27 cellular contexts compared by ENCODE assay signal in genomic region chr4:1571165-1571908, GRCh38.
DNase-seq lines count a peak whose midpoint lies in the region; ATAC-seq, FAIRE-seq and TF ChIP-seq lines count a peak whose summit lies in the region.
"Had no signal": no experiment of that assay in that cellular context is flagged by ENCODE, and none has a peak within 500 bp of the region (broad histone marks: within the 10 kb centered on the region; RNA-seq: fewer than 3 reads in every experiment).

No MANE protein-coding gene starts in this region.

- H3K56ac ChIP-seq in H1 (replicated peaks; ENCODE audit: insufficient read length, low read depth, low read length) (no peak overlapping the region), mesendoderm (ENCODE audit: low read length) (peak overlapping the region; percentile 34)

- peaks cover 2 to 34% (median 24%) of the 10 kb centered on the region in 4 experiments for H3K4me1 ChIP-seq in H1 (replicated peaks in 1 of 4; ENCODE audit: control insufficient read depth in 3 of 4, insufficient read depth in 4 of 4, low read length in 3 of 4)
- peaks cover 2% of the 10 kb centered on the region for H3K4me1 ChIP-seq in mesendoderm (ENCODE audit: control insufficient read depth, low read depth, low read length)
- peaks cover 0 to 30% (median 3%) of the 10 kb centered on the region in 6 donors for H3K4me1 ChIP-seq in spleen
- peaks cover 4% of the 10 kb centered on the region; the same call in 1 of the 2 replicates for H3K4me1 ChIP-seq in Karpas-422 (ENCODE audit: low read length)
- H3K4me1 ChIP-seq: gastrocnemius medialis had no signal

- no peak for ATAC-seq in Right ventricle myocardium superior (ENCODE audit: poor library complexity)
- ATAC-seq: activated T-cell treated with anti-CD3 and anti-CD28 coated beads, Interleukin-2, amount 50 U/mL, for 72 hours; gastrocnemius medialis; stimulated activated naive CD8-positive, alpha-beta T cell treated with anti-CD3 and anti-CD28 coated beads, Interleukin-15, Interleukin-2, amounts not matched to agents 100 U/mL and 50 U/mL, for 24 hours had no signal

- H3K9ac ChIP-seq in H1 (replicated peaks in 1 of 4; ENCODE audit: extremely low read depth in 1 of 4, low read depth in 3 of 4, low read length in 3 of 4) (no peak overlapping the region; a peak in 1 of 7 replicates), mesendoderm (ENCODE audit: low read length) (no peak overlapping the region), Karpas-422 (ENCODE audit: low read length) (no peak overlapping the region)

- TF ChIP-seq POLR2A in H1 (IDR thresholded peaks at IDR 0.05; ENCODE audit: control extremely low read depth in 1 of 2, low read depth in 2 of 2, low read length in 2 of 2) (no peak), spleen (IDR thresholded peaks at IDR 0.05) (no peak)

- peak; percentile 32 for DNase-seq in Right ventricle myocardium superior
- DNase-seq in cardiac septum (ENCODE audit: low spot score) = no peak
- DNase-seq in H1 (ENCODE audit: low read depth in 1 of 2, low spot score in 2 of 2) = no peak
- no peak for DNase-seq in mesendoderm
- DNase-seq in spleen = peak; percentile 69
- no peak for DNase-seq in NCI-H128 (lab: John Stamatoyannopoulos, UW; ENCODE audit: unreplicated experiment)
- DNase-seq in globus pallidus (ENCODE audit: low spot score) = no peak
- no peak for DNase-seq in Karpas-422
- DNase-seq: 8988T; activated CD4-positive, alpha-beta memory T cell treated with anti-CD3 and anti-CD28 coated beads for 36 hours; activated CD4-positive, alpha-beta T cell treated with anti-CD3 and anti-CD28 coated beads for 1 hour; activated T-cell treated with anti-CD3 and anti-CD28 coated beads, Interleukin-2, amount 50 U/mL, for 72 hours; C1 segment of cervical spinal cord; COR-L47; DMS53; gastrocnemius medialis; hippocampal formation; KBM-7; naive B cell; NCI-H1092 treated with DMSO at 0.1 percent for 48 hours; NCI-H187 treated with DMSO at 0.1 percent for 48 hours; NCI-H2171 treated with DMSO at 0.1 percent for 48 hours; NCI-H510A; stimulated activated CD4-positive, alpha-beta T cell treated with anti-CD3 and anti-CD28 coated beads, Interleukin-1b, Interleukin-23, amount 100 ng/mL, for 48 hours; stimulated activated naive CD8-positive, alpha-beta T cell treated with anti-CD3 and anti-CD28 coated beads, Interleukin-15, Interleukin-2, amounts not matched to agents 100 U/mL and 50 U/mL, for 24 hours had no signal

- H3K4ac ChIP-seq in H1 (replicated peaks; ENCODE audit: insufficient read length, low read depth, low read length) = peak overlapping the region; percentile 15
- H3K4ac ChIP-seq in mesendoderm (ENCODE audit: low read depth, low read length) = no peak overlapping the region

- FAIRE-seq in H1 (lab: Jason Lieb, UNC) = no peak
- FAIRE-seq: endothelial cell of umbilical vein had no signal

- peaks cover 2% of the 10 kb centered on the region; the same call in 1 of the 2 replicates for H3K79me1 ChIP-seq in H1 (ENCODE audit: low read depth, low read length)
- H3K79me1 ChIP-seq in mesendoderm (ENCODE audit: low read length) = no peaks in the 10 kb centered on the region

- H2BK15ac ChIP-seq in H1 (ENCODE audit: low read length) (peak overlapping the region; percentile 61; the same call in 1 of the 2 replicates), mesendoderm (replicated peaks; ENCODE audit: low read depth) (no peak overlapping the region)

- WGBS in H1 (ENCODE audit: extremely low coverage in 1 of 2, insufficient coverage in 1 of 2, insufficient read length in 1 of 2, insufficient replicate concordance in 2 of 2, low coverage in 1 of 2, low lambda C conversion rate in 2 of 2, missing lambda C conversion rate in 1 of 2), 2 experiments = 76% methylated on average over 21 of the region's 21 CpGs; no CpG with 5 or more reads in 1 of the 2 experiments
- no CpG with 5 or more reads among the region's 21 CpGs for WGBS in mesendoderm (ENCODE audit: extremely low coverage, insufficient coverage, low lambda C conversion rate)
- 76 to 84% (median 78%) methylated on average over 17 to 21 of the region's 21 CpGs for WGBS in spleen, 5 donors

- TF ChIP-seq CTCF in H1 (IDR thresholded peaks at IDR 0.05; ENCODE audit: control extremely low read depth in 1 of 3, insufficient read depth in 1 of 3, low read depth in 1 of 3, low read length in 3 of 3) (no peak), spleen (IDR thresholded peaks at IDR 0.05 in 8 of 11, conservative IDR thresholded peaks at IDR 0.05 in 3 of 11) (no peak)

- POLR2A ChIA-PET in H1 (lab: Charles Lee; ENCODE audit: partially characterized antibody) = interaction anchor here (1.2 to 1.8 kb wide), 2 partner anchors 9 to 122 kb away, joined by 3 to 5 read pairs; no protein-coding TSS in a partner anchor

- no peak overlapping the region for H2AFZ ChIP-seq in H1 (ENCODE audit: low read length)
- no peak overlapping the region for H2AFZ ChIP-seq in Karpas-422 (ENCODE audit: low read length)

- H2BK12ac ChIP-seq in H1 (ENCODE audit: low read depth, low read length) = peak overlapping the region; percentile 96; the same call in 1 of the 2 replicates

- H3K4me3 ChIP-seq in H1 (ENCODE audit: extremely low read depth in 1 of 4, insufficient read depth in 2 of 4, low read depth in 3 of 4, low read length in 4 of 4) (no peak overlapping the region), mesendoderm (ENCODE audit: low read length) (no peak overlapping the region), spleen (no peak overlapping the region), Karpas-422 (ENCODE audit: low read length) (no peak overlapping the region)
- H3K4me3 ChIP-seq: gastrocnemius medialis, smooth muscle cell had no signal

- peak overlapping the region; percentile 54 for H4K91ac ChIP-seq in H1 (replicated peaks; ENCODE audit: insufficient read length, low read length)

- peak overlapping the region; percentile 65; the same call in 1 of the 2 replicates for H2AK5ac ChIP-seq in H1 (ENCODE audit: low read depth, low read length)
- H2AK5ac ChIP-seq in mesendoderm (ENCODE audit: low read length) = no peak overlapping the region

- TF ChIP-seq EP300 in H1 (IDR thresholded peaks at IDR 0.05; ENCODE audit: borderline replicate concordance in 1 of 2, low read depth in 2 of 2, low read length in 2 of 2) = no peak

- H3K23ac ChIP-seq in H1 (ENCODE audit: insufficient read length) (no peak overlapping the region), mesendoderm (ENCODE audit: low read length) (no peak overlapping the region)

- peaks cover 0 to 4% of the 10 kb centered on the region in 2 experiments for H4K20me1 ChIP-seq in H1 (replicated peaks in 1 of 2; ENCODE audit: control insufficient read depth in 1 of 2, insufficient read depth in 2 of 2, low read length in 2 of 2)
- no peaks in the 10 kb centered on the region for H4K20me1 ChIP-seq in Karpas-422 (ENCODE audit: insufficient read depth, low read depth, low read length)

- H3K36me3 ChIP-seq in H1 (ENCODE audit: control insufficient read depth in 2 of 4, insufficient read depth in 4 of 4, low read length in 3 of 4) (no peaks in the 10 kb centered on the region), mesendoderm (ENCODE audit: control insufficient read depth, insufficient read depth, low read length) (no peaks in the 10 kb centered on the region), spleen (no peaks in the 10 kb centered on the region), Karpas-422 (ENCODE audit: insufficient read depth, low read length) (no peaks in the 10 kb centered on the region)
- H3K36me3 ChIP-seq: gastrocnemius medialis had no signal

- H3K79me2 ChIP-seq in H1 (ENCODE audit: control insufficient read depth in 1 of 2, insufficient read depth in 2 of 2, low read length in 2 of 2) (no peaks in the 10 kb centered on the region), mesendoderm (ENCODE audit: control insufficient read depth, insufficient read depth, low read length) (no peaks in the 10 kb centered on the region), Karpas-422 (ENCODE audit: low read length) (no peaks in the 10 kb centered on the region)

- no peak for TF ChIP-seq RAD21 in H1 (IDR thresholded peaks at IDR 0.05 in 1 of 2, conservative IDR thresholded peaks at IDR 0.05 in 1 of 2; ENCODE audit: low read depth in 2 of 2, low read length in 2 of 2)

- H4K8ac ChIP-seq in H1 (ENCODE audit: extremely low read depth, insufficient read depth, low read length) (peak overlapping the region; percentile 58; the same call in 1 of the 2 replicates), mesendoderm (ENCODE audit: low read depth, low read length) (no peak overlapping the region)

- H3K27ac ChIP-seq in H1 (ENCODE audit: low read depth, low read length) (no peak overlapping the region), mesendoderm (ENCODE audit: low read depth, low read length) (no peak overlapping the region), spleen (no peak overlapping the region), Karpas-422 (ENCODE audit: low read length) (no peak overlapping the region)
- H3K27ac ChIP-seq: gastrocnemius medialis had no signal

- H3K4me2 ChIP-seq in H1 (ENCODE audit: insufficient read depth in 1 of 2, low read depth in 2 of 2, low read length in 2 of 2) = peak overlapping the region; percentile 46 to 67; a peak in 3 of 4 replicates
- H3K4me2 ChIP-seq in mesendoderm (ENCODE audit: low read length) = no peak overlapping the region
- no peak overlapping the region for H3K4me2 ChIP-seq in Karpas-422 (ENCODE audit: low read depth, low read length, poor library complexity, severe bottlenecking)
- H3K4me2 ChIP-seq: smooth muscle cell had no signal

- peaks cover 10% of the 10 kb centered on the region; the same call in 1 of the 2 replicates for H3K23me2 ChIP-seq in H1 (ENCODE audit: low read depth, low read length)

- H3K27me3 ChIP-seq in H1 (replicated peaks in 1 of 4; ENCODE audit: control insufficient read depth in 3 of 4, extremely low read depth in 1 of 4, insufficient read depth in 3 of 4, low read length in 3 of 4) (no peaks in the 10 kb centered on the region; a peak in 1 of 7 replicates), mesendoderm (ENCODE audit: insufficient read depth, low read length, poor library complexity) (no peaks in the 10 kb centered on the region), spleen (replicated peaks in 1 of 7) (peaks cover 0 to 40% (median 25%) of the 10 kb centered on the region in 7 donors), Karpas-422 (ENCODE audit: low read length) (no peaks in the 10 kb centered on the region)

- H3K18ac ChIP-seq in H1 (ENCODE audit: extremely low read depth, low read length) = no peak overlapping the region
- no peak overlapping the region for H3K18ac ChIP-seq in mesendoderm (ENCODE audit: low read length)

- no peaks in the 10 kb centered on the region for H3K9me2 ChIP-seq in Karpas-422 (replicated peaks; ENCODE audit: insufficient read depth, low read length)

- H3K9me3 ChIP-seq in H1 (ENCODE audit: insufficient read depth in 2 of 2, low read depth in 1 of 2, low read length in 1 of 2) = no peaks in the 10 kb centered on the region
- no peaks in the 10 kb centered on the region for H3K9me3 ChIP-seq in spleen
- no peaks in the 10 kb centered on the region for H3K9me3 ChIP-seq in Karpas-422 (ENCODE audit: low read length)
- H3K9me3 ChIP-seq: gastrocnemius medialis had no signal

- peak overlapping the region; percentile 72; the same call in 1 of the 2 replicates for H2BK20ac ChIP-seq in H1 (ENCODE audit: low read length)

- peak overlapping the region; percentile 32; the same call in 1 of the 2 replicates for H2BK5ac ChIP-seq in H1 (ENCODE audit: low read depth, low read length)
- no peak overlapping the region for H2BK5ac ChIP-seq in mesendoderm (ENCODE audit: low read length)

- no peak overlapping the region for H4K5ac ChIP-seq in H1 (ENCODE audit: insufficient read length, low read depth, low read length)
- H4K5ac ChIP-seq in mesendoderm (ENCODE audit: low read length) = no peak overlapping the region

- peak overlapping the region; percentile 48 for H2BK120ac ChIP-seq in H1 (replicated peaks; ENCODE audit: low read depth, low read length)
- H2BK120ac ChIP-seq in mesendoderm (ENCODE audit: low read depth, low read length) = no peak overlapping the region

- CTCF ChIA-PET in H1 (lab: Charles Lee; ENCODE audit: partially characterized antibody) = interaction anchor here (0.6 to 1.8 kb wide), 5 partner anchors 17 to 58 kb away, joined by 3 to 5 read pairs (median 3); no protein-coding TSS in a partner anchor

- H3K14ac ChIP-seq in H1 (ENCODE audit: insufficient read length) = no peak overlapping the region

- intact Hi-C loops in Right ventricle myocardium superior (cut with DNase I) = no loop called here
- intact Hi-C loops in cardiac septum (cut with DNase I) = no loop called here
- intact Hi-C loops in spleen (cut with DNase I; ENCODE audit: low total_unique reads) = no loop called here

Comparison
In these comparisons a context has a peak if more than half of its experiments do, and no peak if none do; other contexts are left out.
1. DNase-seq: peak in Right ventricle myocardium superior (single experiment) and spleen (single experiment); none in cardiac septum (single experiment), H1 (0 of 2), mesendoderm (single experiment), NCI-H128 (single experiment), globus pallidus (single experiment) and Karpas-422 (single experiment).
2. H3K4me2 ChIP-seq: peak in H1 (2 of 2); none in mesendoderm (single experiment) and Karpas-422 (single experiment).